ENCODE assay signal across 1 cellular context in the genomic region with DNA sequence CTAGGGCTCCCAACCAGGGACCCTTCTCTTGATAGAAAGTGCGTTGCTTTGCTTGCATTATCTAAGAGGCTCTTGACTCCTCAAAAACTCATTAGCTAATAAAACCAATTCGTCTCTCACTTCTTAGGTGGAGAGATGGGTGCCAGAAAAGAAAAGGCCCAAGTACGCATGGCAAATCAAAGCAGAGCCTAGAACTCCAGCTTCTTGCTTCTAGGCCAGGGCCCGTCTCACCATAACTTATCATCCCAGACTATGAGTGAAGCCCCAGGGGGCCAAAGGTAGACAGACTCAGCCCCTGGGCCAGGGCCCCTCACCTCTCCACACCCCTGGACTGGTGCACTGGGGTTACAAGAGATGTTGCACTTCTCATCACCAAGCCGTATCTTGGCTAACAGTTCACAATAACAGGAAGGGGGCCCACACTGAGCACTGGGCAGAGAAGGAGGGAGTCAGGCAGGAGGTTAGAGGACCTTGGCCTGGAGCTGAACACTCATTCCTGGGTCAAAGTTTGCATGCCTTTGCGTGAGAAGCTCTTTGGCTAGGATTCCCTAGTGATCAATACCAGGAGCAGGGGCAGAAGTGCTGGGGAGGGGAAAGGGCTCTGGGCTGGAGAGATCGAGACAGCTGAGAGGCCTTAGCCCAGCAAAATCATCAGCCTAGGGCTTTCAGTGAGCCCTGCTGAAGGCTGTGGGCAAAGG.
TF ChIP-seq lines count a peak whose summit lies in the region.

No MANE protein-coding gene starts in this region.

TF ChIP-seq in HepG2, 621 proteins besides CTCF, POLR2A, EP300 and RAD21 (continued from another document and continues in another):
- TF ChIP-seq ZSCAN5A (CRISPR knock-in tag; IDR thresholded peaks at IDR 0.05; ENCODE audit: borderline replicate concordance): no peak
- TF ChIP-seq, protein P1, sequence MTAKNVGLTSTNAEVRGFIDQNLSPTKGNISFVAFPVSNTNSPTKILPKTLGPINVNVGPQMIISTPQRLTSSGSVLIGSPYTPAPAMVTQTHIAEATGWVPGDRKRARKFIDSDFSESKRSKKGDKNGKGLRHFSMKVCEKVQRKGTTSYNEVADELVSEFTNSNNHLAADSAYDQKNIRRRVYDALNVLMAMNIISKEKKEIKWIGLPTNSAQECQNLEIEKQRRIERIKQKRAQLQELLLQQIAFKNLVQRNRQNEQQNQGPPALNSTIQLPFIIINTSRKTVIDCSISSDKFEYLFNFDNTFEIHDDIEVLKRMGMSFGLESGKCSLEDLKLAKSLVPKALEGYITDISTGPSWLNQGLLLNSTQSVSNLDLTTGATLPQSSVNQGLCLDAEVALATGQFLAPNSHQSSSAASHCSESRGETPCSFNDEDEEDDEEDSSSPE (CRISPR knock-in tag; IDR thresholded peaks at IDR 0.05): no peak
- TF ChIP-seq, protein P2, sequence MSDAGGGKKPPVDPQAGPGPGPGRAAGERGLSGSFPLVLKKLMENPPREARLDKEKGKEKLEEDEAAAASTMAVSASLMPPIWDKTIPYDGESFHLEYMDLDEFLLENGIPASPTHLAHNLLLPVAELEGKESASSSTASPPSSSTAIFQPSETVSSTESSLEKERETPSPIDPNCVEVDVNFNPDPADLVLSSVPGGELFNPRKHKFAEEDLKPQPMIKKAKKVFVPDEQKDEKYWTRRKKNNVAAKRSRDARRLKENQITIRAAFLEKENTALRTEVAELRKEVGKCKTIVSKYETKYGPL (CRISPR knock-in tag; IDR thresholded peaks at IDR 0.05): no peak
- peak; percentile 52; the same call in 1 of the 2 replicates for TF ChIP-seq ZNF383 (CRISPR knock-in tag; IDR thresholded peaks at IDR 0.05; ENCODE audit: borderline replicate concordance)
- TF ChIP-seq ZNF501 (CRISPR knock-in tag; IDR thresholded peaks at IDR 0.05): peak; percentile 84
- TF ChIP-seq HNRNPLL (IDR thresholded peaks at IDR 0.05; ENCODE audit: low read depth, low read length, poor library complexity, severe bottlenecking): no peak
- TF ChIP-seq, protein P3, sequence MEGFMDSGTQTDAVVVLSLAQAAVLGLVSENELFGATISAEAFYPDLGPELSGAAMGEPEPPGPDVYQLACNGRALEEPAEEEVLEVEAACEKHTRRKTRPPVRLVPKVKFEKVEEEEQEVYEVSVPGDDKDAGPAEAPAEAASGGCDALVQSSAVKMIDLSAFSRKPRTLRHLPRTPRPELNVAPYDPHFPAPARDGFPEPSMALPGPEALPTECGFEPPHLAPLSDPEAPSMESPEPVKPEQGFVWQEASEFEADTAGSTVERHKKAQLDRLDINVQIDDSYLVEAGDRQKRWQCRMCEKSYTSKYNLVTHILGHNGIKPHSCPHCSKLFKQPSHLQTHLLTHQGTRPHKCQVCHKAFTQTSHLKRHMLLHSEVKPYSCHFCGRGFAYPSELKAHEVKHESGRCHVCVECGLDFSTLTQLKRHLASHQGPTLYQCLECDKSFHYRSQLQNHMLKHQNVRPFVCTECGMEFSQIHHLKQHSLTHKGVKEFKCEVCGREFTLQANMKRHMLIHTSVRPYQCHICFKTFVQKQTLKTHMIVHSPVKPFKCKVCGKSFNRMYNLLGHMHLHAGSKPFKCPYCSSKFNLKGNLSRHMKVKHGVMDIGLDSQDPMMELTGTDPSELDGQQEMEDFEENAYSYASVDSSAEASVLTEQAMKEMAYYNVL (CRISPR knock-in tag; IDR thresholded peaks at IDR 0.05; ENCODE audit: borderline replicate concordance): peak; percentile 94
- peak; percentile 28; the same call in 1 of the 2 replicates for TF ChIP-seq ZSCAN9 (CRISPR knock-in tag; IDR thresholded peaks at IDR 0.05; ENCODE audit: borderline replicate concordance)
- no peak for TF ChIP-seq NFAT5 (CRISPR knock-in tag; IDR thresholded peaks at IDR 0.05)
- TF ChIP-seq MAX (IDR thresholded peaks at IDR 0.05): peak; percentile 85
- no peak for TF ChIP-seq RBAK (CRISPR knock-in tag; IDR thresholded peaks at IDR 0.05)
- TF ChIP-seq, protein P4, sequence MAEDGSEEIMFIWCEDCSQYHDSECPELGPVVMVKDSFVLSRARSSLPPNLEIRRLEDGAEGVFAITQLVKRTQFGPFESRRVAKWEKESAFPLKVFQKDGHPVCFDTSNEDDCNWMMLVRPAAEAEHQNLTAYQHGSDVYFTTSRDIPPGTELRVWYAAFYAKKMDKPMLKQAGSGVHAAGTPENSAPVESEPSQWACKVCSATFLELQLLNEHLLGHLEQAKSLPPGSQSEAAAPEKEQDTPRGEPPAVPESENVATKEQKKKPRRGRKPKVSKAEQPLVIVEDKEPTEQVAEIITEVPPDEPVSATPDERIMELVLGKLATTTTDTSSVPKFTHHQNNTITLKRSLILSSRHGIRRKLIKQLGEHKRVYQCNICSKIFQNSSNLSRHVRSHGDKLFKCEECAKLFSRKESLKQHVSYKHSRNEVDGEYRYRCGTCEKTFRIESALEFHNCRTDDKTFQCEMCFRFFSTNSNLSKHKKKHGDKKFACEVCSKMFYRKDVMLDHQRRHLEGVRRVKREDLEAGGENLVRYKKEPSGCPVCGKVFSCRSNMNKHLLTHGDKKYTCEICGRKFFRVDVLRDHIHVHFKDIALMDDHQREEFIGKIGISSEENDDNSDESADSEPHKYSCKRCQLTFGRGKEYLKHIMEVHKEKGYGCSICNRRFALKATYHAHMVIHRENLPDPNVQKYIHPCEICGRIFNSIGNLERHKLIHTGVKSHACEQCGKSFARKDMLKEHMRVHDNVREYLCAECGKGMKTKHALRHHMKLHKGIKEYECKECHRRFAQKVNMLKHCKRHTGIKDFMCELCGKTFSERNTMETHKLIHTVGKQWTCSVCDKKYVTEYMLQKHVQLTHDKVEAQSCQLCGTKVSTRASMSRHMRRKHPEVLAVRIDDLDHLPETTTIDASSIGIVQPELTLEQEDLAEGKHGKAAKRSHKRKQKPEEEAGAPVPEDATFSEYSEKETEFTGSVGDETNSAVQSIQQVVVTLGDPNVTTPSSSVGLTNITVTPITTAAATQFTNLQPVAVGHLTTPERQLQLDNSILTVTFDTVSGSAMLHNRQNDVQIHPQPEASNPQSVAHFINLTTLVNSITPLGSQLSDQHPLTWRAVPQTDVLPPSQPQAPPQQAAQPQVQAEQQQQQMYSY (CRISPR knock-in tag; IDR thresholded peaks at IDR 0.05): peak; percentile 38; the same call in 1 of the 2 replicates
- TF ChIP-seq DMAP1 (CRISPR knock-in tag; IDR thresholded peaks at IDR 0.05): peak; percentile 55
- no peak for TF ChIP-seq DNMT1 (CRISPR knock-in tag; IDR thresholded peaks at IDR 0.05)
- TF ChIP-seq, protein P5, sequence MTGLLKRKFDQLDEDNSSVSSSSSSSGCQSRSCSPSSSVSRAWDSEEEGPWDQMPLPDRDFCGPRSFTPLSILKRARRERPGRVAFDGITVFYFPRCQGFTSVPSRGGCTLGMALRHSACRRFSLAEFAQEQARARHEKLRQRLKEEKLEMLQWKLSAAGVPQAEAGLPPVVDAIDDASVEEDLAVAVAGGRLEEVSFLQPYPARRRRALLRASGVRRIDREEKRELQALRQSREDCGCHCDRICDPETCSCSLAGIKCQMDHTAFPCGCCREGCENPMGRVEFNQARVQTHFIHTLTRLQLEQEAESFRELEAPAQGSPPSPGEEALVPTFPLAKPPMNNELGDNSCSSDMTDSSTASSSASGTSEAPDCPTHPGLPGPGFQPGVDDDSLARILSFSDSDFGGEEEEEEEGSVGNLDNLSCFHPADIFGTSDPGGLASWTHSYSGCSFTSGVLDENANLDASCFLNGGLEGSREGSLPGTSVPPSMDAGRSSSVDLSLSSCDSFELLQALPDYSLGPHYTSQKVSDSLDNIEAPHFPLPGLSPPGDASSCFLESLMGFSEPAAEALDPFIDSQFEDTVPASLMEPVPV (CRISPR knock-in tag; IDR thresholded peaks at IDR 0.05): no peak
- no peak for TF ChIP-seq ZNF343 (CRISPR knock-in tag; IDR thresholded peaks at IDR 0.05)
- no peak for TF ChIP-seq ZBTB49 (CRISPR knock-in tag; IDR thresholded peaks at IDR 0.05; ENCODE audit: borderline replicate concordance)
- TF ChIP-seq MTF2 (CRISPR knock-in tag; IDR thresholded peaks at IDR 0.05; ENCODE audit: borderline replicate concordance): no peak
- no peak for TF ChIP-seq RBM22 (optimal IDR thresholded peaks at IDR 0.05; ENCODE audit: low read length)
- no peak for TF ChIP-seq ZNF775 (CRISPR knock-in tag; IDR thresholded peaks at IDR 0.05; ENCODE audit: borderline replicate concordance)
- peak; percentile 78; the same call in 1 of the 2 replicates for TF ChIP-seq MYPOP (CRISPR knock-in tag; IDR thresholded peaks at IDR 0.05)
- 0 out of 2 replicates have a peak, but pooled peaks have one; percentile 68 for TF ChIP-seq ZNF557 (CRISPR knock-in tag; IDR thresholded peaks at IDR 0.05)
- no peak for TF ChIP-seq NFYC (CRISPR knock-in tag; IDR thresholded peaks at IDR 0.05)
- TF ChIP-seq TAF15 (IDR thresholded peaks at IDR 0.05; ENCODE audit: low read depth, low read length, poor library complexity, severe bottlenecking): no peak
- TF ChIP-seq KAT8 (CRISPR knock-in tag; IDR thresholded peaks at IDR 0.05): peak; percentile 75; the same call in 1 of the 2 replicates
- no peak; the same call in 1 of the 2 replicates for TF ChIP-seq BRD4 (CRISPR knock-in tag; IDR thresholded peaks at IDR 0.05)
- peak; percentile 89; the same call in 1 of the 2 replicates for TF ChIP-seq ZNF556 (CRISPR knock-in tag; IDR thresholded peaks at IDR 0.05; ENCODE audit: borderline replicate concordance)
- TF ChIP-seq ZNF572 (CRISPR knock-in tag; IDR thresholded peaks at IDR 0.05): no peak
- TF ChIP-seq ZNF446 (CRISPR knock-in tag; IDR thresholded peaks at IDR 0.05): no peak
- TF ChIP-seq PBX2 (CRISPR knock-in tag; IDR thresholded peaks at IDR 0.05): no peak
